1 cellular context compared by ENCODE assay signal in the genomic region with DNA sequence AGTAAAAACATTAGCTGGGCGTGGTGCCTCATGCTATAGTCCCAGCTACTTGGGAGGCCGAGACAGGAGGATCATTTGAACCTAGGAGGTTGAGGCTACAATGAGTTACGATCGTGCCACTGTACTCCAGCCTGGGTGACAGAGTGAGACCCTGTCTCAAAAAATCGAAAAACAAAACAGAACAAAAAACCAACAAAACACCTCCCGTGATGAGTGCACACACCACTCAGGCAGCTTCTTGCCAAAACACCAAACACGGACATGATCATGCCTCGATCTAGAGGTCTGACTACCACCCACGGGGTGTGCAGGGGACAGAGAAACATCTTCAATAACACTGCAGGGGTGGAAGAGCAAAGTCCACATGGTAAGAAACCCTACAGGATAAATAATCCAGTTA.
TF ChIP-seq lines count a peak whose summit lies in the region.

No MANE protein-coding gene starts in this region.

TF ChIP-seq in WTC11, 78 proteins besides CTCF, POLR2A, EP300 and RAD21 (continued from another document):
- TF ChIP-seq, protein P1, sequence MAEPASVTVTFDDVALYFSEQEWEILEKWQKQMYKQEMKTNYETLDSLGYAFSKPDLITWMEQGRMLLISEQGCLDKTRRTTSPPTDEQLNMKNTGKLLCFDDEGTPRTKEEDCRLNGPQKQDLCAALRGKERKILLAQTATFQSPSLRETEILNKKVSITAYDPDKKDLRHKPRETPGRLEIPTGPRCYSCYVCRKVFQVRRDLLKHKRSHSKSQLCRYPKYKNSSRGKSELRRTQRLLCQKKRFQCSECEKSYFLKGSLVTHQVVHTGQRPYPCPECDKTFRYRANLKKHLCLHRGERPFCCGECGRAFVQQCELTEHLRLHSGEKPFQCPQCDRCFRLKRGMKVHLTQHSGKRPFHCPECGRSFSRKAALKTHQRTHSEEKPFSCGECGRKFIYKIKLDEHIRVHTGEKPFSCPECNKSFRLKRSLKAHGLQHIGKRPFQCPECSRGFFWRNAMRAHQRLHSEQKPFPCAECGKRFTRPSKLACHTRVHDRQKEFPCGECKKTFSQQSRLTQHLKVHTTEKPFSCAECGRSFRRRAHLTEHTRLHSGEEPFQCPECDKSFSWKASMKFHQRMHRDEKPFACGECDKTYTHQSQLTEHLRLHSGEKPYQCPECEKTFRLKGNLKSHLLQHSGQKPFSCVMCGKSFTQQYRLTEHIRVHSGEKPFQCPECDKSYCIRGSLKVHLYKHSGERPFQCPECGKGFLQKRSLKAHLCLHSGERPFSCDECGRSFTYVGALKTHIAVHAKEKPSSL (CRISPR knock-in tag; conservative IDR thresholded peaks at IDR 0.05): no peak
- no peak for TF ChIP-seq FOXP1 (CRISPR knock-in tag; IDR thresholded peaks at IDR 0.05; ENCODE audit: borderline replicate concordance)
- no peak for TF ChIP-seq ZNF232 (CRISPR knock-in tag; IDR thresholded peaks at IDR 0.05)
- TF ChIP-seq ZNF219 (CRISPR knock-in tag; IDR thresholded peaks at IDR 0.05; ENCODE audit: borderline replicate concordance): no peak
- TF ChIP-seq NFATC4 (CRISPR knock-in tag; IDR thresholded peaks at IDR 0.05): no peak
- TF ChIP-seq ZNF416 (CRISPR knock-in tag; IDR thresholded peaks at IDR 0.05): no peak
- TF ChIP-seq, protein P2, sequence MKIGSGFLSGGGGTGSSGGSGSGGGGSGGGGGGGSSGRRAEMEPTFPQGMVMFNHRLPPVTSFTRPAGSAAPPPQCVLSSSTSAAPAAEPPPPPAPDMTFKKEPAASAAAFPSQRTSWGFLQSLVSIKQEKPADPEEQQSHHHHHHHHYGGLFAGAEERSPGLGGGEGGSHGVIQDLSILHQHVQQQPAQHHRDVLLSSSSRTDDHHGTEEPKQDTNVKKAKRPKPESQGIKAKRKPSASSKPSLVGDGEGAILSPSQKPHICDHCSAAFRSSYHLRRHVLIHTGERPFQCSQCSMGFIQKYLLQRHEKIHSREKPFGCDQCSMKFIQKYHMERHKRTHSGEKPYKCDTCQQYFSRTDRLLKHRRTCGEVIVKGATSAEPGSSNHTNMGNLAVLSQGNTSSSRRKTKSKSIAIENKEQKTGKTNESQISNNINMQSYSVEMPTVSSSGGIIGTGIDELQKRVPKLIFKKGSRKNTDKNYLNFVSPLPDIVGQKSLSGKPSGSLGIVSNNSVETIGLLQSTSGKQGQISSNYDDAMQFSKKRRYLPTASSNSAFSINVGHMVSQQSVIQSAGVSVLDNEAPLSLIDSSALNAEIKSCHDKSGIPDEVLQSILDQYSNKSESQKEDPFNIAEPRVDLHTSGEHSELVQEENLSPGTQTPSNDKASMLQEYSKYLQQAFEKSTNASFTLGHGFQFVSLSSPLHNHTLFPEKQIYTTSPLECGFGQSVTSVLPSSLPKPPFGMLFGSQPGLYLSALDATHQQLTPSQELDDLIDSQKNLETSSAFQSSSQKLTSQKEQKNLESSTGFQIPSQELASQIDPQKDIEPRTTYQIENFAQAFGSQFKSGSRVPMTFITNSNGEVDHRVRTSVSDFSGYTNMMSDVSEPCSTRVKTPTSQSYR (CRISPR knock-in tag; IDR thresholded peaks at IDR 0.05): no peak
- TF ChIP-seq, protein P3, sequence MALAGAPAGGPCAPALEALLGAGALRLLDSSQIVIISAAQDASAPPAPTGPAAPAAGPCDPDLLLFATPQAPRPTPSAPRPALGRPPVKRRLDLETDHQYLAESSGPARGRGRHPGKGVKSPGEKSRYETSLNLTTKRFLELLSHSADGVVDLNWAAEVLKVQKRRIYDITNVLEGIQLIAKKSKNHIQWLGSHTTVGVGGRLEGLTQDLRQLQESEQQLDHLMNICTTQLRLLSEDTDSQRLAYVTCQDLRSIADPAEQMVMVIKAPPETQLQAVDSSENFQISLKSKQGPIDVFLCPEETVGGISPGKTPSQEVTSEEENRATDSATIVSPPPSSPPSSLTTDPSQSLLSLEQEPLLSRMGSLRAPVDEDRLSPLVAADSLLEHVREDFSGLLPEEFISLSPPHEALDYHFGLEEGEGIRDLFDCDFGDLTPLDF (CRISPR knock-in tag; IDR thresholded peaks at IDR 0.05): no peak
- TF ChIP-seq, protein P4, sequence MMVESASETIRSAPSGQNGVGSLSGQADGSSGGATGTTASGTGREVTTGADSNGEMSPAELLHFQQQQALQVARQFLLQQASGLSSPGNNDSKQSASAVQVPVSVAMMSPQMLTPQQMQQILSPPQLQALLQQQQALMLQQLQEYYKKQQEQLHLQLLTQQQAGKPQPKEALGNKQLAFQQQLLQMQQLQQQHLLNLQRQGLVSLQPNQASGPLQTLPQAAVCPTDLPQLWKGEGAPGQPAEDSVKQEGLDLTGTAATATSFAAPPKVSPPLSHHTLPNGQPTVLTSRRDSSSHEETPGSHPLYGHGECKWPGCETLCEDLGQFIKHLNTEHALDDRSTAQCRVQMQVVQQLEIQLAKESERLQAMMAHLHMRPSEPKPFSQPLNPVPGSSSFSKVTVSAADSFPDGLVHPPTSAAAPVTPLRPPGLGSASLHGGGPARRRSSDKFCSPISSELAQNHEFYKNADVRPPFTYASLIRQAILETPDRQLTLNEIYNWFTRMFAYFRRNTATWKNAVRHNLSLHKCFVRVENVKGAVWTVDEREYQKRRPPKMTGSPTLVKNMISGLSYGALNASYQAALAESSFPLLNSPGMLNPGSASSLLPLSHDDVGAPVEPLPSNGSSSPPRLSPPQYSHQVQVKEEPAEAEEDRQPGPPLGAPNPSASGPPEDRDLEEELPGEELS (CRISPR knock-in tag; IDR thresholded peaks at IDR 0.05): no peak
- TF ChIP-seq GTF2I (CRISPR knock-in tag; conservative IDR thresholded peaks at IDR 0.05): no peak
